2 cellular contexts compared by ENCODE assay signal in the genomic region with DNA sequence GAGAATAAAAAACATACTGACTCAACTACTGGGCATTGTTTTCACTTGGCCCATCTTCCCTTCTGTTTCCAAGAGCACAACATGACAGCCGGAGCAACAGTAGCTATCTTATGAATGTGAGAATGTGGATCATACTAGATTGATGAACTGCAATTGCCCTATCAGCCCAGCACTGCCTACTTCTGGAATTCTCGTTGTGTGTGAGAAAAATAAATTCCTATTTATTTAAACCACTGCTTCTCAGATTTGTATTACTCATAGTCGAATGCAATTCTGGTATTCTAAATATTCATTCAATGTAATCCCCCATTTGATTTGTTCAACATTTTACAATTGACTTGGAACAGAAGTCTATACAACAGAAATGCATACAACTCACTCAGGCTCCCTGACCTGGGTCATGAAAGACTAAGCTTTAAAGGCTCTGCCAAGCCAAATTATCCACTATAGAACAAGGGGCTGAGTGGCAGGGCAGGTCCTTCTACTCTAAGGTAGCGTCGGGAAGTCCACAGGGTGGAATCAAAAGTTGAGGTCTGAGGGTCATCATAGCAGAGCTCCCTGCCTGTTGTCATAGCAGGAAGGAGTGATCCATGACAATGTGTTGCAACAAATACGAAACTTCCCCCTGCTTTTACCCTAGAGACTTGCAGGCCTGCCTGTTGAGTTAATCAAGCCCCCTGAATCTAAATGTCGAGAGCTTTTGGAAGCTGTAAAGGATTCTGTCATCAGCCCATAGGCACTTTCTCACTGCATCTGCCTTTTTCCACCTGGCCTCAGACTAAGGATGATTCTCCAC.
TF ChIP-seq lines count a peak whose summit lies in the region.

No MANE protein-coding gene starts in this region.

TF ChIP-seq in HepG2, 621 proteins besides CTCF, POLR2A, EP300 and RAD21:
- TF ChIP-seq USF2 (IDR thresholded peaks at IDR 0.05; ENCODE audit: low read depth, low read length), result no peak
- TF ChIP-seq USF2 (CRISPR knock-in tag; IDR thresholded peaks at IDR 0.05; ENCODE audit: borderline replicate concordance), result no peak
- TF ChIP-seq, protein P1, sequence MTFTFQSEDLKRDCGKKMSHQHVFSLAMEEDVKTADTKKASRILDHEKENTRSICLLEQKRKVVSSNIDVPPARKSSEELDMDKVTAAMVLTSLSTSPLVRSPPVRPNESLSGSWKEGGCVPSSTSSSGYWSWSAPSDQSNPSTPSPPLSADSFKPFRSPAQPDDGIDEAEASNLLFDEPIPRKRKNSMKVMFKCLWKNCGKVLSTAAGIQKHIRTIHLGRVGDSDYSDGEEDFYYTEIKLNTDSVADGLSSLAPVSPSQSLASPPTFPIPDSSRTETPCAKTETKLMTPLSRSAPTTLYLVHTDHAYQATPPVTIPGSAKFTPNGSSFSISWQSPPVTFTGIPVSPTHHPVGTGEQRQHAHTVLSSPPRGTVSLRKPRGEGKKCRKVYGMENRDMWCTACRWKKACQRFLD (CRISPR knock-in tag; IDR thresholded peaks at IDR 0.05; ENCODE audit: borderline replicate concordance), result no peak
- no peak for TF ChIP-seq ZNF7 (CRISPR knock-in tag; IDR thresholded peaks at IDR 0.05)
- TF ChIP-seq, protein P2, sequence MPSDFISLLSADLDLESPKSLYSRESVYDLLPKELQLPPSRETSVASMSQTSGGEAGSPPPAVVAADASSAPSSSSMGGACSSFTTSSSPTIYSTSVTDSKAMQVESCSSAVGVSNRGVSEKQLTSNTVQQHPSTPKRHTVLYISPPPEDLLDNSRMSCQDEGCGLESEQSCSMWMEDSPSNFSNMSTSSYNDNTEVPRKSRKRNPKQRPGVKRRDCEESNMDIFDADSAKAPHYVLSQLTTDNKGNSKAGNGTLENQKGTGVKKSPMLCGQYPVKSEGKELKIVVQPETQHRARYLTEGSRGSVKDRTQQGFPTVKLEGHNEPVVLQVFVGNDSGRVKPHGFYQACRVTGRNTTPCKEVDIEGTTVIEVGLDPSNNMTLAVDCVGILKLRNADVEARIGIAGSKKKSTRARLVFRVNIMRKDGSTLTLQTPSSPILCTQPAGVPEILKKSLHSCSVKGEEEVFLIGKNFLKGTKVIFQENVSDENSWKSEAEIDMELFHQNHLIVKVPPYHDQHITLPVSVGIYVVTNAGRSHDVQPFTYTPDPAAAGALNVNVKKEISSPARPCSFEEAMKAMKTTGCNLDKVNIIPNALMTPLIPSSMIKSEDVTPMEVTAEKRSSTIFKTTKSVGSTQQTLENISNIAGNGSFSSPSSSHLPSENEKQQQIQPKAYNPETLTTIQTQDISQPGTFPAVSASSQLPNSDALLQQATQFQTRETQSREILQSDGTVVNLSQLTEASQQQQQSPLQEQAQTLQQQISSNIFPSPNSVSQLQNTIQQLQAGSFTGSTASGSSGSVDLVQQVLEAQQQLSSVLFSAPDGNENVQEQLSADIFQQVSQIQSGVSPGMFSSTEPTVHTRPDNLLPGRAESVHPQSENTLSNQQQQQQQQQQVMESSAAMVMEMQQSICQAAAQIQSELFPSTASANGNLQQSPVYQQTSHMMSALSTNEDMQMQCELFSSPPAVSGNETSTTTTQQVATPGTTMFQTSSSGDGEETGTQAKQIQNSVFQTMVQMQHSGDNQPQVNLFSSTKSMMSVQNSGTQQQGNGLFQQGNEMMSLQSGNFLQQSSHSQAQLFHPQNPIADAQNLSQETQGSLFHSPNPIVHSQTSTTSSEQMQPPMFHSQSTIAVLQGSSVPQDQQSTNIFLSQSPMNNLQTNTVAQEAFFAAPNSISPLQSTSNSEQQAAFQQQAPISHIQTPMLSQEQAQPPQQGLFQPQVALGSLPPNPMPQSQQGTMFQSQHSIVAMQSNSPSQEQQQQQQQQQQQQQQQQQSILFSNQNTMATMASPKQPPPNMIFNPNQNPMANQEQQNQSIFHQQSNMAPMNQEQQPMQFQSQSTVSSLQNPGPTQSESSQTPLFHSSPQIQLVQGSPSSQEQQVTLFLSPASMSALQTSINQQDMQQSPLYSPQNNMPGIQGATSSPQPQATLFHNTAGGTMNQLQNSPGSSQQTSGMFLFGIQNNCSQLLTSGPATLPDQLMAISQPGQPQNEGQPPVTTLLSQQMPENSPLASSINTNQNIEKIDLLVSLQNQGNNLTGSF (CRISPR knock-in tag; IDR thresholded peaks at IDR 0.05), result no peak
- no peak for TF ChIP-seq ZNF350 (CRISPR knock-in tag; IDR thresholded peaks at IDR 0.05; ENCODE audit: borderline replicate concordance, low read depth)
- TF ChIP-seq JUN (CRISPR knock-in tag; IDR thresholded peaks at IDR 0.05), result no peak
- no peak for TF ChIP-seq GTF3A (CRISPR knock-in tag; conservative IDR thresholded peaks at IDR 0.05)
- TF ChIP-seq FOXJ3 (CRISPR knock-in tag; IDR thresholded peaks at IDR 0.05; ENCODE audit: borderline replicate concordance), result no peak
- no peak for TF ChIP-seq SP1 (IDR thresholded peaks at IDR 0.05)
- TF ChIP-seq SP1 (CRISPR knock-in tag; IDR thresholded peaks at IDR 0.05), result no peak
- TF ChIP-seq, protein P3, sequence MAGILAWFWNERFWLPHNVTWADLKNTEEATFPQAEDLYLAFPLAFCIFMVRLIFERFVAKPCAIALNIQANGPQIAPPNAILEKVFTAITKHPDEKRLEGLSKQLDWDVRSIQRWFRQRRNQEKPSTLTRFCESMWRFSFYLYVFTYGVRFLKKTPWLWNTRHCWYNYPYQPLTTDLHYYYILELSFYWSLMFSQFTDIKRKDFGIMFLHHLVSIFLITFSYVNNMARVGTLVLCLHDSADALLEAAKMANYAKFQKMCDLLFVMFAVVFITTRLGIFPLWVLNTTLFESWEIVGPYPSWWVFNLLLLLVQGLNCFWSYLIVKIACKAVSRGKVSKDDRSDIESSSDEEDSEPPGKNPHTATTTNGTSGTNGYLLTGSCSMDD (CRISPR knock-in tag; IDR thresholded peaks at IDR 0.05), result no peak

TF ChIP-seq in H1, 55 proteins besides CTCF, POLR2A, EP300 and RAD21:
- no peak for TF ChIP-seq EGR1 (IDR thresholded peaks at IDR 0.05; ENCODE audit: borderline replicate concordance, low read depth, low read length)
- TF ChIP-seq ASH2L (IDR thresholded peaks at IDR 0.05; ENCODE audit: low read length), result no peak
- TF ChIP-seq, protein P4, sequence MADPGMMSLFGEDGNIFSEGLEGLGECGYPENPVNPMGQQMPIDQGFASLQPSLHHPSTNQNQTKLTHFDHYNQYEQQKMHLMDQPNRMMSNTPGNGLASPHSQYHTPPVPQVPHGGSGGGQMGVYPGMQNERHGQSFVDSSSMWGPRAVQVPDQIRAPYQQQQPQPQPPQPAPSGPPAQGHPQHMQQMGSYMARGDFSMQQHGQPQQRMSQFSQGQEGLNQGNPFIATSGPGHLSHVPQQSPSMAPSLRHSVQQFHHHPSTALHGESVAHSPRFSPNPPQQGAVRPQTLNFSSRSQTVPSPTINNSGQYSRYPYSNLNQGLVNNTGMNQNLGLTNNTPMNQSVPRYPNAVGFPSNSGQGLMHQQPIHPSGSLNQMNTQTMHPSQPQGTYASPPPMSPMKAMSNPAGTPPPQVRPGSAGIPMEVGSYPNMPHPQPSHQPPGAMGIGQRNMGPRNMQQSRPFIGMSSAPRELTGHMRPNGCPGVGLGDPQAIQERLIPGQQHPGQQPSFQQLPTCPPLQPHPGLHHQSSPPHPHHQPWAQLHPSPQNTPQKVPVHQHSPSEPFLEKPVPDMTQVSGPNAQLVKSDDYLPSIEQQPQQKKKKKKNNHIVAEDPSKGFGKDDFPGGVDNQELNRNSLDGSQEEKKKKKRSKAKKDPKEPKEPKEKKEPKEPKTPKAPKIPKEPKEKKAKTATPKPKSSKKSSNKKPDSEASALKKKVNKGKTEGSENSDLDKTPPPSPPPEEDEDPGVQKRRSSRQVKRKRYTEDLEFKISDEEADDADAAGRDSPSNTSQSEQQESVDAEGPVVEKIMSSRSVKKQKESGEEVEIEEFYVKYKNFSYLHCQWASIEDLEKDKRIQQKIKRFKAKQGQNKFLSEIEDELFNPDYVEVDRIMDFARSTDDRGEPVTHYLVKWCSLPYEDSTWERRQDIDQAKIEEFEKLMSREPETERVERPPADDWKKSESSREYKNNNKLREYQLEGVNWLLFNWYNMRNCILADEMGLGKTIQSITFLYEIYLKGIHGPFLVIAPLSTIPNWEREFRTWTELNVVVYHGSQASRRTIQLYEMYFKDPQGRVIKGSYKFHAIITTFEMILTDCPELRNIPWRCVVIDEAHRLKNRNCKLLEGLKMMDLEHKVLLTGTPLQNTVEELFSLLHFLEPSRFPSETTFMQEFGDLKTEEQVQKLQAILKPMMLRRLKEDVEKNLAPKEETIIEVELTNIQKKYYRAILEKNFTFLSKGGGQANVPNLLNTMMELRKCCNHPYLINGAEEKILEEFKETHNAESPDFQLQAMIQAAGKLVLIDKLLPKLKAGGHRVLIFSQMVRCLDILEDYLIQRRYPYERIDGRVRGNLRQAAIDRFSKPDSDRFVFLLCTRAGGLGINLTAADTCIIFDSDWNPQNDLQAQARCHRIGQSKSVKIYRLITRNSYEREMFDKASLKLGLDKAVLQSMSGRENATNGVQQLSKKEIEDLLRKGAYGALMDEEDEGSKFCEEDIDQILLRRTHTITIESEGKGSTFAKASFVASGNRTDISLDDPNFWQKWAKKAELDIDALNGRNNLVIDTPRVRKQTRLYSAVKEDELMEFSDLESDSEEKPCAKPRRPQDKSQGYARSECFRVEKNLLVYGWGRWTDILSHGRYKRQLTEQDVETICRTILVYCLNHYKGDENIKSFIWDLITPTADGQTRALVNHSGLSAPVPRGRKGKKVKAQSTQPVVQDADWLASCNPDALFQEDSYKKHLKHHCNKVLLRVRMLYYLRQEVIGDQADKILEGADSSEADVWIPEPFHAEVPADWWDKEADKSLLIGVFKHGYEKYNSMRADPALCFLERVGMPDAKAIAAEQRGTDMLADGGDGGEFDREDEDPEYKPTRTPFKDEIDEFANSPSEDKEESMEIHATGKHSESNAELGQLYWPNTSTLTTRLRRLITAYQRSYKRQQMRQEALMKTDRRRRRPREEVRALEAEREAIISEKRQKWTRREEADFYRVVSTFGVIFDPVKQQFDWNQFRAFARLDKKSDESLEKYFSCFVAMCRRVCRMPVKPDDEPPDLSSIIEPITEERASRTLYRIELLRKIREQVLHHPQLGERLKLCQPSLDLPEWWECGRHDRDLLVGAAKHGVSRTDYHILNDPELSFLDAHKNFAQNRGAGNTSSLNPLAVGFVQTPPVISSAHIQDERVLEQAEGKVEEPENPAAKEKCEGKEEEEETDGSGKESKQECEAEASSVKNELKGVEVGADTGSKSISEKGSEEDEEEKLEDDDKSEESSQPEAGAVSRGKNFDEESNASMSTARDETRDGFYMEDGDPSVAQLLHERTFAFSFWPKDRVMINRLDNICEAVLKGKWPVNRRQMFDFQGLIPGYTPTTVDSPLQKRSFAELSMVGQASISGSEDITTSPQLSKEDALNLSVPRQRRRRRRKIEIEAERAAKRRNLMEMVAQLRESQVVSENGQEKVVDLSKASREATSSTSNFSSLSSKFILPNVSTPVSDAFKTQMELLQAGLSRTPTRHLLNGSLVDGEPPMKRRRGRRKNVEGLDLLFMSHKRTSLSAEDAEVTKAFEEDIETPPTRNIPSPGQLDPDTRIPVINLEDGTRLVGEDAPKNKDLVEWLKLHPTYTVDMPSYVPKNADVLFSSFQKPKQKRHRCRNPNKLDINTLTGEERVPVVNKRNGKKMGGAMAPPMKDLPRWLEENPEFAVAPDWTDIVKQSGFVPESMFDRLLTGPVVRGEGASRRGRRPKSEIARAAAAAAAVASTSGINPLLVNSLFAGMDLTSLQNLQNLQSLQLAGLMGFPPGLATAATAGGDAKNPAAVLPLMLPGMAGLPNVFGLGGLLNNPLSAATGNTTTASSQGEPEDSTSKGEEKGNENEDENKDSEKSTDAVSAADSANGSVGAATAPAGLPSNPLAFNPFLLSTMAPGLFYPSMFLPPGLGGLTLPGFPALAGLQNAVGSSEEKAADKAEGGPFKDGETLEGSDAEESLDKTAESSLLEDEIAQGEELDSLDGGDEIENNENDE (IDR thresholded peaks at IDR 0.05; ENCODE audit: insufficient replicate concordance, low read length), result no peak
- no peak for TF ChIP-seq RFX5 (IDR thresholded peaks at IDR 0.05; ENCODE audit: borderline replicate concordance, low read depth, low read length)
- TF ChIP-seq SP4 (IDR thresholded peaks at IDR 0.05; ENCODE audit: low read length), result no peak
- TF ChIP-seq JUN (IDR thresholded peaks at IDR 0.05; ENCODE audit: low read depth, low read length), result no peak
- TF ChIP-seq TAF1 (IDR thresholded peaks at IDR 0.05; ENCODE audit: low read depth, low read length), result no peak
- TF ChIP-seq BRCA1 (IDR thresholded peaks at IDR 0.05; ENCODE audit: low read depth, low read length), result no peak
- no peak for TF ChIP-seq RXRA (IDR thresholded peaks at IDR 0.05; ENCODE audit: insufficient read depth, low read depth, low read length)
- TF ChIP-seq USF2 (IDR thresholded peaks at IDR 0.05; ENCODE audit: low read length), result no peak
- TF ChIP-seq JUND (IDR thresholded peaks at IDR 0.05; ENCODE audit: low read length), result no peak
- TF ChIP-seq SUZ12 (IDR thresholded peaks at IDR 0.05; ENCODE audit: low read length), result no peak
- TF ChIP-seq TEAD4 (IDR thresholded peaks at IDR 0.05; ENCODE audit: low read depth, low read length), result no peak
- no peak for TF ChIP-seq ATF2 (IDR thresholded peaks at IDR 0.05; ENCODE audit: low read length)
- no peak for TF ChIP-seq CHD1 (IDR thresholded peaks at IDR 0.05; ENCODE audit: low read depth, low read length)
- TF ChIP-seq SRF (IDR thresholded peaks at IDR 0.05; ENCODE audit: low read depth, low read length), result no peak
- TF ChIP-seq KDM5A (IDR thresholded peaks at IDR 0.05; ENCODE audit: low read length), result no peak
TF ChIP-seq in H1: peak in this region for 0.
